In the genomic region with DNA sequence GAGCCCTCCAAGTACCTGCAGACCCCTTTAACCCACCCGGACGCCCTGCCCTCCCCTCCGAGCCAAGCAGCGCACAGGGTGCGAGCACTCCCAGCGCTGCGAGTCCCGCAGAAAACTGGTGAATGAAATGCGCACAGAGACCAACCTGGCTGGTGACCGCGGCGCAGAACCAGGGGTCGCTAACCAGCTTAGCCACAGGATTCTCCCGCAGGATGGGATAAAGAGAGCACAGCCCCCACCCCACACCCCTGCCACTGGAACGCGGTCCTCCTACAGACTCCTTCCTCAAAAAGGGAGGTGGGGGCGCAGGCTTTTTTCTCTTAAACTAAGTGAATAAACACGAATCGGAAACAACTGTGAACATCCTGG, we compare ENCODE assay signal across 8 cellular contexts. TPM values are rescaled to one million over a fixed set of nuclear protein-coding genes. Genes with fewer than 3 reads are reported as not detected.
DNase-seq lines count a peak whose midpoint lies in the region; ATAC-seq, FAIRE-seq and TF ChIP-seq lines count a peak whose summit lies in the region.

No MANE protein-coding gene starts in this region.

- H3K36me3 ChIP-seq in GM12878 (ENCODE audit: control insufficient read depth in 2 of 2, insufficient read depth in 2 of 2, low read length in 1 of 2), result no peaks in the 10 kb centered on the region

- TF ChIP-seq CTCF in GM13977 (IDR thresholded peaks at IDR 0.05; ENCODE audit: extremely low read depth, insufficient read depth, missing control alignments) (peak; percentile 1), GM12878 (IDR thresholded peaks at IDR 0.05 in 2 of 3, conservative IDR thresholded peaks at IDR 0.05 in 1 of 3; ENCODE audit: control insufficient read depth in 2 of 3, extremely low read depth in 1 of 3, insufficient read depth in 1 of 3, low read depth in 3 of 3, low read length in 3 of 3) (no peak)

- no peak for TF ChIP-seq EP300 in GM12878 (IDR thresholded peaks at IDR 0.05; ENCODE audit: borderline replicate concordance in 1 of 2, control insufficient read depth in 1 of 2, low read depth in 2 of 2, low read length in 2 of 2)

- H3K9ac ChIP-seq in GM12878 (ENCODE audit: control insufficient read depth, insufficient read depth, low read length), result peak overlapping the region; percentile 88

- no peak for TF ChIP-seq POLR2A in GM12878 (IDR thresholded peaks at IDR 0.05; ENCODE audit: low read depth, low read length)

- ATAC-seq in GM12878 (no peak), HG03457 (IDR thresholded peaks at IDR 0.05; ENCODE audit: unreplicated experiment) (no peak), HG03175 (IDR thresholded peaks at IDR 0.05; ENCODE audit: unreplicated experiment) (no peak), HG03565 (IDR thresholded peaks at IDR 0.05; ENCODE audit: unreplicated experiment) (no peak)

- H3K4me1 Mint-ChIP-seq in immature natural killer cell, result peaks cover 46 to 62% of the 10 kb centered on the region in 2 donors

- H3K27ac ChIP-seq in GM12878 (ENCODE audit: control insufficient read depth, insufficient read depth), result peak overlapping the region; percentile 95

- peaks cover 69% of the 10 kb centered on the region for H3K79me2 ChIP-seq in GM12878 (ENCODE audit: control insufficient read depth, insufficient read depth, low read length)

- RAD21 ChIA-PET in GM12878 (lab: Charles Lee; ENCODE audit: unreplicated experiment), result interaction anchor here (1.4 to 6.0 kb wide), 8 partner anchors 10 to 253 kb away, joined by 3 to 41 read pairs (median 9); no protein-coding TSS in a partner anchor

- intact Hi-C loops in GM12878 (cut with micrococcal nuclease; ENCODE audit: unreplicated experiment), result loop anchor here (2.0 to 5.0 kb wide), 6 partner anchors 45 to 545 kb away; no protein-coding TSS in a partner anchor

- peak overlapping the region; percentile 64; the same call in 1 of the 2 replicates for H3K4me2 ChIP-seq in GM12878 (ENCODE audit: control insufficient read depth, insufficient read depth)

- no peaks in the 10 kb centered on the region for H3K9me3 ChIP-seq in GM12878 (replicated peaks; ENCODE audit: control insufficient read depth, insufficient read depth, low read length)

- POLR2A ChIA-PET in GM12878 (lab: Charles Lee), result interaction anchor here (0.6 to 2.7 kb wide), 4 partner anchors 53 to 644 kb away, joined by 4 to 13 read pairs (median 9); no protein-coding TSS in a partner anchor

- peak overlapping the region; percentile 94 for H3K4me3 ChIP-seq in GM12878

- no TSS peak for BruUV-seq in GM12878 (replicated peaks; lab: Mats Ljungman, UMichigan)

- TF ChIP-seq RAD21 in GM12878 (IDR thresholded peaks at IDR 0.05; ENCODE audit: insufficient read depth, low read depth, low read length), result no peak

- FAIRE-seq in GM12878 (lab: Jason Lieb, UNC), result no peak

- in situ Hi-C loops in GM13977 (cut with MboI; ENCODE audit: low pct_unique_long_range_greater_than_20kb, low sequenced_read_pairs, unreplicated experiment) (no loop called here), GM12878 (cut with MboI) (no loop called here)

- H3K9me3 Mint-ChIP-seq in immature natural killer cell, result no peaks in the 10 kb centered on the region

- H3K27me3 Mint-ChIP-seq in immature natural killer cell (ENCODE audit: low read depth in 3 of 3), result peaks cover 16 to 20% (median 17%) of the 10 kb centered on the region in 3 donors

- DNase-seq in GM13977 (ENCODE audit: low spot score) (peak; percentile 30), OCI-M1 (lab: John Stamatoyannopoulos, UW) (peak; percentile 66), GM12878 (ENCODE audit: low read depth, low spot score) (no peak), immature natural killer cell (peak in 2 of 3 donors; percentile 13 to 17)
- DNase-seq in stimulated activated CD4-positive, alpha-beta T cell treated with anti-CD3 and anti-CD28 coated beads, Interleukin-2, amount 100 ng/mL, for 48 hours, result peak; percentile 4 to 9

- peaks cover 4% of the 10 kb centered on the region; the same call in 1 of the 2 replicates for H3K4me1 ChIP-seq in GM12878 (ENCODE audit: control insufficient read depth, insufficient read depth, low read length)

- SMC1A ChIA-PET in GM12878 (lab: Charles Lee; ENCODE audit: uncharacterized antibody, unreplicated experiment), result interaction anchor here (1.0 to 7.4 kb wide), 11 partner anchors 12 to 243 kb away, joined by 3 to 70 read pairs (median 5); no protein-coding TSS in a partner anchor

- peak overlapping the region; percentile 74 to 96 (median 89) for H3K27ac Mint-ChIP-seq in immature natural killer cell

- 1% methylated on average over 19 of the region's 19 CpGs for WGBS in GM12878 (ENCODE audit: insufficient coverage, insufficient replicate concordance, low lambda C conversion rate, missing lambda C conversion rate)

- CTCF ChIA-PET in GM12878 (lab: Yijun Ruan, JAX), result interaction anchor here (0.7 to 3.5 kb wide), 13 partner anchors 9 to 395 kb away, joined by 3 to 18 read pairs (median 4); no protein-coding TSS in a partner anchor

- H3K4me3 Mint-ChIP-seq in immature natural killer cell, result peak overlapping the region; percentile 91 to 98 (median 94)

- H2AFZ ChIP-seq in GM12878 (ENCODE audit: control insufficient read depth, low read depth, low read length), result no peak overlapping the region

- no peaks in the 10 kb centered on the region for H3K27me3 ChIP-seq in GM12878 (replicated peaks in 1 of 2; ENCODE audit: control insufficient read depth in 2 of 2, insufficient read depth in 2 of 2, low read length in 1 of 2)

- no peaks in the 10 kb centered on the region for H3K36me3 Mint-ChIP-seq in immature natural killer cell

- no peaks in the 10 kb centered on the region for H4K20me1 ChIP-seq in GM12878 (ENCODE audit: control insufficient read depth, insufficient read depth)

TF ChIP-seq in GM12878, 131 proteins besides CTCF, POLR2A, EP300 and RAD21:
- TF ChIP-seq KDM1A (IDR thresholded peaks at IDR 0.05; ENCODE audit: borderline replicate concordance) (no peak), RUNX3 (IDR thresholded peaks at IDR 0.05; ENCODE audit: low read length) (peak; percentile 43; the same call in 1 of the 2 replicates), CBX3 (IDR thresholded peaks at IDR 0.05; ENCODE audit: borderline replicate concordance, low read depth) (no peak), HCFC1 (IDR thresholded peaks at IDR 0.05; ENCODE audit: low read length) (no peak), MTA2 (IDR thresholded peaks at IDR 0.05; ENCODE audit: low read depth) (no peak)
TF ChIP-seq in GM12878: peak in this region for 1.

RNA-seq across cellular contexts. Expression of a gene that starts 1.0 kb away (rescaled TPM):
- 216 and 232 TPM in 2 replicates for total RNA-seq in GM12878 (2013; cell fraction: nucleolus; rRNA removed)
- 46.0 and 56.0 TPM in 2 replicates for total RNA-seq in GM12878 (2014; rRNA removed)
- 67.8 TPM in 2 replicates for total RNA-seq in GM12878 (2014; rRNA removed; fragmentation: Illumina TruSeq; extraction: Trizol)
- 51.1 and 54.9 TPM in 2 replicates for total RNA-seq in GM12878 (2021)
- polyA plus RNA-seq in GM12878 (2011; ENCODE audit: low read depth), result 9.9 TPM
- 27.1 and 39.4 TPM in 2 replicates for polyA plus RNA-seq in GM12878 (2011; rRNA removed)
- 11.5 and 16.7 TPM in 2 replicates for polyA plus RNA-seq in GM12878 (2011; cell fraction: cytosol; rRNA removed)
- polyA plus RNA-seq in GM12878 (2011; cell fraction: nucleus; rRNA removed), result 37.7 and 38.4 TPM in 2 replicates
- 20.4 and 23.0 TPM in 2 replicates for polyA plus RNA-seq in GM12878 (2012)
- 51.0 and 74.4 TPM in 2 replicates for polyA plus RNA-seq in GM12878 (2014; fragmentation: Illumina TruSeq; extraction: Trizol)
- polyA plus RNA-seq in GM12878 (2014; fragmentation: Nextera tagmentation; extraction: Ambion mirVana), result 10 to 100 TPM; 15.9 to 18.6 TPM
- polyA plus RNA-seq in GM12878 (2014; rRNA removed), result 22.9 and 29.1 TPM in 2 replicates
- 10 to 100 TPM; 53.0 to 62.2 TPM for polyA plus RNA-seq in GM12878 (2016; fragmentation: Nextera tagmentation; extraction: Ambion mirVana)
- polyA minus RNA-seq in GM12878 (2011; rRNA and poly(A)+ RNA removed), result 30.6 and 40.5 TPM in 2 replicates
- polyA minus RNA-seq in GM12878 (2011; cell fraction: cytosol; rRNA and poly(A)+ RNA removed), result 14.3 and 17.3 TPM in 2 replicates
- 48.6 and 86.0 TPM in 2 replicates for polyA minus RNA-seq in GM12878 (2011; cell fraction: nucleus; rRNA and poly(A)+ RNA removed)
- 10 to 100 TPM; 15.6 to 29.5 (median 17.8) TPM for polyA plus RNA-seq in immature natural killer cell
